9 cellular contexts compared by ENCODE assay signal in the genomic region with DNA sequence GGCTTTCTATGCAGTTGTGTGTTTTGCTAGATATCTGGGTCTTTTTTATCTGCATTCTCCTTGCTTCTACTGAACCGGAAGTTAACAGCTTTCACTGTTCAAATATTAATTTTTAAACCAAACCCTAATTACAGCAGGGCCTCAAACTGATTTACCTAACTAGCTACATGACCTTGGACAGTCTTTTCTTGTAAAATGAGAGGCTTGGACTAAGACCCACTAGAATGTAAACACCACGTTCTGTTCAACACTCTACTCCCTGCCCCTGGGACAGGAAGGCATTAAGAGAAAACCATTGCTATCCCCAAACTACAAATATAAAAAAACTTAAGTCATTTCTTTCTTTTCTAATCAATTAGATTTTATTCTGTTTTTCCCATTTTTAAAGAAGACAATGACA. TPM values are rescaled to one million over a fixed set of nuclear protein-coding genes. Genes with fewer than 3 reads are reported as not detected.
DNase-seq lines count a peak whose midpoint lies in the region; ATAC-seq and TF ChIP-seq lines count a peak whose summit lies in the region.
"Had no signal": no experiment of that assay in that cellular context is flagged by ENCODE, and none has a peak within 500 bp of the region (broad histone marks: within the 10 kb centered on the region; RNA-seq: fewer than 3 reads in every experiment).

No MANE protein-coding gene starts in this region.

- no peak overlapping the region for H2AFZ ChIP-seq in PC-9

- H3K9me2 ChIP-seq in PC-9 (ENCODE audit: insufficient read depth) = no peaks in the 10 kb centered on the region

- H3K4me3 ChIP-seq in PC-9 = no peak overlapping the region; the same call in 1 of the 2 replicates
- peak overlapping the region in 4 of 5 donors; percentile 7 to 35 (median 24) for H3K4me3 ChIP-seq in subcutaneous abdominal adipose tissue (ENCODE audit: low read depth in 1 of 5, low read length in 5 of 5)
- H3K4me3 ChIP-seq: lung had no signal

- H3K9me3 ChIP-seq in PC-9 (ENCODE audit: insufficient read depth, low read depth) (no peaks in the 10 kb centered on the region), subcutaneous abdominal adipose tissue (ENCODE audit: control insufficient read depth in 5 of 5, low read length in 5 of 5) (no peaks in the 10 kb centered on the region)

- peaks cover 27% of the 10 kb centered on the region; the same call in 1 of the 2 replicates for H3F3A ChIP-seq in PC-9 (ENCODE audit: insufficient read depth, low read depth)

- no peak for ATAC-seq in activated naive CD4-positive, alpha-beta T cell treated with anti-CD3 and anti-CD28 coated beads, Interleukin-2, amount 50 U/mL, for 72 hours

- peaks cover 47% of the 10 kb centered on the region for H3K4me1 ChIP-seq in PC-9 (replicated peaks; ENCODE audit: insufficient read depth)
- peaks cover 6 to 72% (median 69%) of the 10 kb centered on the region in 5 donors for H3K4me1 ChIP-seq in subcutaneous abdominal adipose tissue (ENCODE audit: control insufficient read depth in 5 of 5, insufficient read depth in 5 of 5, low read length in 5 of 5)

- TF ChIP-seq CTCF in PC-9 (conservative IDR thresholded peaks at IDR 0.05) (no peak), glutamatergic neuron (IDR thresholded peaks at IDR 0.05; ENCODE audit: partially characterized antibody, unreplicated experiment) (no peak)

- intact Hi-C loops in PC-9 (cut with micrococcal nuclease; ENCODE audit: unreplicated experiment) = loop anchor here (5.0 kb wide), 1 partner anchor 69 kb away; no protein-coding TSS in a partner anchor

- no peaks in the 10 kb centered on the region; the same call in 1 of the 2 replicates for H3K36me3 ChIP-seq in PC-9 (ENCODE audit: low read depth)
- no peaks in the 10 kb centered on the region for H3K36me3 ChIP-seq in subcutaneous abdominal adipose tissue (ENCODE audit: control insufficient read depth in 5 of 5, insufficient read depth in 5 of 5, low read length in 5 of 5)

- H3K4me1 Mint-ChIP-seq in activated naive CD4-positive, alpha-beta T cell treated with anti-CD3 and anti-CD28 coated beads, Interleukin-2, amount 10 ng/mL, durations not matched to agents 7 days and 5 days = peaks cover 74% of the 10 kb centered on the region
- peaks cover 29% of the 10 kb centered on the region for H3K4me1 Mint-ChIP-seq in glutamatergic neuron (ENCODE audit: low read depth, unreplicated experiment)

- CTCF ChIA-PET in activated naive CD4-positive, alpha-beta T cell treated with anti-CD3 and anti-CD28 coated beads, Interleukin-2, amount 10 ng/mL, durations not matched to agents 7 days and 5 days (lab: Charles Lee) = interaction anchor here (1.5 kb wide), 1 partner anchor 66 kb away, joined by 7 read pairs; no protein-coding TSS in a partner anchor
- CTCF ChIA-PET in PC-9 (lab: Charles Lee) = no interaction called here

- H3K9ac ChIP-seq in subcutaneous abdominal adipose tissue (ENCODE audit: low read length in 5 of 5) = peak overlapping the region in 4 of 5 donors; percentile 17 to 99 (median 53)

- H4K20me1 ChIP-seq in PC-9 (ENCODE audit: insufficient read depth) = peaks cover 9% of the 10 kb centered on the region; the same call in 1 of the 2 replicates

- no peak for DNase-seq in activated naive CD4-positive, alpha-beta T cell treated with anti-CD3 and anti-CD28 coated beads, Interleukin-2, amount 10 ng/mL, durations not matched to agents 7 days and 5 days
- no peak for DNase-seq in activated naive CD4-positive, alpha-beta T cell treated with anti-CD3 and anti-CD28 coated beads, Interleukin-2, amount 50 U/mL, for 72 hours (ENCODE audit: low spot score in 2 of 2)
- no peak for DNase-seq in PC-9
- no peak for DNase-seq in glutamatergic neuron
- no peak for DNase-seq in SW480 (ENCODE audit: low spot score)
- no peak for DNase-seq in epidermal melanocyte (ENCODE audit: insufficient read length, low spot score)
- DNase-seq in T1000 (lab: John Stamatoyannopoulos, UW) = no peak

- H3K79me2 ChIP-seq in PC-9 (ENCODE audit: low read depth) = peaks cover 97% of the 10 kb centered on the region

- H3K27ac ChIP-seq in PC-9 = no peak overlapping the region
- H3K27ac ChIP-seq in subcutaneous abdominal adipose tissue (ENCODE audit: low read depth, low read length) = peak overlapping the region; percentile 97

- H3K36me3 Mint-ChIP-seq in activated naive CD4-positive, alpha-beta T cell treated with anti-CD3 and anti-CD28 coated beads, Interleukin-2, amount 10 ng/mL, durations not matched to agents 7 days and 5 days = peaks cover 16% of the 10 kb centered on the region
- H3K36me3 Mint-ChIP-seq in activated naive CD4-positive, alpha-beta T cell treated with anti-CD3 and anti-CD28 coated beads, Interleukin-2, amount 50 U/mL, for 72 hours = peaks cover 19 to 35% of the 10 kb centered on the region in 2 donors
- H3K36me3 Mint-ChIP-seq in glutamatergic neuron (ENCODE audit: unreplicated experiment) = peaks cover 5% of the 10 kb centered on the region

- no TSS peak for BruUV-seq in PC-9 (replicated peaks; lab: Mats Ljungman, UMichigan)

- H3K27me3 ChIP-seq in PC-9 (ENCODE audit: insufficient read depth, low read depth) (no peaks in the 10 kb centered on the region), subcutaneous abdominal adipose tissue (ENCODE audit: control insufficient read depth in 5 of 5, insufficient read depth in 4 of 5, low read length in 5 of 5) (no peaks in the 10 kb centered on the region)

- H3K4me2 ChIP-seq in PC-9 = peak overlapping the region; percentile 87

- H3K27me3 Mint-ChIP-seq in activated naive CD4-positive, alpha-beta T cell treated with anti-CD3 and anti-CD28 coated beads, Interleukin-2, amount 10 ng/mL, durations not matched to agents 7 days and 5 days = no peaks in the 10 kb centered on the region
- H3K27me3 Mint-ChIP-seq in glutamatergic neuron (ENCODE audit: unreplicated experiment) = peaks cover 7% of the 10 kb centered on the region

- no peaks in the 10 kb centered on the region for H3K9me3 Mint-ChIP-seq in activated naive CD4-positive, alpha-beta T cell treated with anti-CD3 and anti-CD28 coated beads, Interleukin-2, amount 10 ng/mL, durations not matched to agents 7 days and 5 days
- H3K9me3 Mint-ChIP-seq in activated naive CD4-positive, alpha-beta T cell treated with anti-CD3 and anti-CD28 coated beads, Interleukin-2, amount 50 U/mL, for 72 hours = no peaks in the 10 kb centered on the region
- H3K9me3 Mint-ChIP-seq in glutamatergic neuron (ENCODE audit: unreplicated experiment) = peaks cover 9% of the 10 kb centered on the region

- H3K4me3 Mint-ChIP-seq in activated naive CD4-positive, alpha-beta T cell treated with anti-CD3 and anti-CD28 coated beads, Interleukin-2, amount 10 ng/mL, durations not matched to agents 7 days and 5 days = peak overlapping the region; percentile 53
- H3K4me3 Mint-ChIP-seq in glutamatergic neuron (ENCODE audit: unreplicated experiment) = peak overlapping the region; percentile 44

- H3K27ac Mint-ChIP-seq in activated naive CD4-positive, alpha-beta T cell treated with anti-CD3 and anti-CD28 coated beads, Interleukin-2, amount 10 ng/mL, durations not matched to agents 7 days and 5 days = no peak overlapping the region
- peak overlapping the region in 1 of 2 donors; percentile 1 for H3K27ac Mint-ChIP-seq in activated naive CD4-positive, alpha-beta T cell treated with anti-CD3 and anti-CD28 coated beads, Interleukin-2, amount 50 U/mL, for 72 hours
- no peak overlapping the region for H3K27ac Mint-ChIP-seq in glutamatergic neuron (ENCODE audit: unreplicated experiment)

- POLR2A ChIA-PET in PC-9 (lab: Charles Lee; ENCODE audit: unreplicated experiment) = no interaction called here

RNA-seq across cellular contexts. Expression of a gene that starts 3.7 kb away (rescaled TPM):
- total RNA-seq in activated naive CD4-positive, alpha-beta T cell treated with anti-CD3 and anti-CD28 coated beads, Interleukin-2, amount 50 U/mL, for 72 hours = 10 to 100 TPM; 34.0 to 48.7 TPM
- total RNA-seq in PC-9 (2021) = 56.3 and 61.0 TPM in 2 replicates
- 54.6 TPM for total RNA-seq in glutamatergic neuron (ENCODE audit: unreplicated experiment)
